ENCODE assay signal across 35 cellular contexts in genomic region chr9:15239816-15240215, GRCh38.
DNase-seq lines count a peak whose midpoint lies in the region; ATAC-seq, FAIRE-seq and TF ChIP-seq lines count a peak whose summit lies in the region.
"Had no signal": no experiment of that assay in that cellular context is flagged by ENCODE, and none has a peak within 500 bp of the region (broad histone marks: within the 10 kb centered on the region; RNA-seq: fewer than 3 reads in every experiment).

No MANE protein-coding gene starts in this region.

- TF ChIP-seq EP300 in gastroesophageal sphincter (IDR thresholded peaks at IDR 0.05), result no peak

- TF ChIP-seq CTCF in ascending aorta (IDR thresholded peaks at IDR 0.05) (no peak), gastroesophageal sphincter (IDR thresholded peaks at IDR 0.05) (no peak), osteocyte (IDR thresholded peaks at IDR 0.05) (no peak)

- peaks cover 70% of the 10 kb centered on the region for H3K4me1 Mint-ChIP-seq in osteocyte (ENCODE audit: unreplicated experiment)

- H3K36me3 ChIP-seq in ascending aorta, result no peaks in the 10 kb centered on the region
- no peaks in the 10 kb centered on the region for H3K36me3 ChIP-seq in gastroesophageal sphincter
- H3K36me3 ChIP-seq: BLaER1 treated with 17β-estradiol and CSF1 and Interleukin-3, amounts not matched to agents 10 nM and 100 nM; left lung; stomach; WERI-Rb-1 had no signal

- peak; percentile 22 for DNase-seq in AG08396 (ENCODE audit: low spot score)
- DNase-seq in ascending aorta (ENCODE audit: low spot score in 2 of 2), result no peak
- DNase-seq in osteocyte (ENCODE audit: extremely low spot score, unreplicated experiment), result no peak
- no peak for DNase-seq in HTR-8/SVneo (ENCODE audit: insufficient read length, low spot score)
- DNase-seq in stimulated activated CD4-positive, alpha-beta T cell treated with anti-CD3 and anti-CD28 coated beads, Interleukin-4, amount 100 ng/mL, for 4 hours, result no peak
- DNase-seq in islet precursor cell, result no peak
- DNase-seq: activated CD4-positive, alpha-beta T cell treated with anti-CD3 and anti-CD28 coated beads for 48 hours; activated CD8-positive, alpha-beta memory T cell treated with anti-CD3 and anti-CD28 coated beads for 24 hours; activated effector memory CD4-positive, alpha-beta T cell treated with Interleukin-2 at 50 U/mL for 16 hours; activated naive CD8-positive, alpha-beta T cell treated with anti-CD3 and anti-CD28 coated beads for 36 hours; cerebellar nuclear complex; COR-L47; foreskin fibroblast; H7; KG1; left lung; MM.1S; naive B cell; NCI-H1417 treated with DMSO at 0.1 percent for 48 hours; NCI-H524; NK-92 treated with Interleukin-12 subunit alpha and Interleukin-12 subunit beta, amount 100 ng/mL, for 24 hours; PC-9; SHP77; stimulated activated CD4-positive, alpha-beta T cell treated with anti-CD3 and anti-CD28 coated beads, Interleukin-1b, Interleukin-23, amount 100 ng/mL, for 48 hours; stomach; SW 1271; T1000; trophoblast cell; WERI-Rb-1 had no signal

- no peak overlapping the region for H3K4me3 Mint-ChIP-seq in osteocyte (ENCODE audit: unreplicated experiment)
- H3K4me3 Mint-ChIP-seq: activated naive CD8-positive, alpha-beta T cell treated with anti-CD3 and anti-CD28 coated beads for 36 hours; mesothelial cell of epicardium had no signal

- peaks cover 4 to 29% of the 10 kb centered on the region in 2 donors for H3K4me1 ChIP-seq in ascending aorta
- peaks cover 0 to 15% (median 4%) of the 10 kb centered on the region in 3 donors for H3K4me1 ChIP-seq in gastroesophageal sphincter
- H3K4me1 ChIP-seq: left lung had no signal

- no peaks in the 10 kb centered on the region for H3K27me3 ChIP-seq in ascending aorta
- H3K27me3 ChIP-seq in gastroesophageal sphincter, result no peaks in the 10 kb centered on the region
- H3K27me3 ChIP-seq: BLaER1 treated with 17β-estradiol and CSF1 and Interleukin-3, amounts not matched to agents 10 nM and 100 nM; left lung; stomach had no signal

- H3K27ac Mint-ChIP-seq in osteocyte (ENCODE audit: unreplicated experiment), result peak overlapping the region; percentile 81
- H3K27ac Mint-ChIP-seq: activated naive CD8-positive, alpha-beta T cell treated with anti-CD3 and anti-CD28 coated beads for 36 hours; mesothelial cell of epicardium had no signal

- ATAC-seq in gastroesophageal sphincter, result peak; percentile 78
- no peak for ATAC-seq in HG03457 (IDR thresholded peaks at IDR 0.05; ENCODE audit: unreplicated experiment)
- ATAC-seq: left lung had no signal

- peak overlapping the region; percentile 64 to 68 for H3K27ac ChIP-seq in ascending aorta
- peak overlapping the region; percentile 13 to 46 (median 25) for H3K27ac ChIP-seq in gastroesophageal sphincter
- H3K27ac ChIP-seq: BLaER1 treated with 17β-estradiol and CSF1 and Interleukin-3, amounts not matched to agents 10 nM and 100 nM; left lung; PC-9; stomach; WERI-Rb-1 had no signal

- 58 to 75% methylated on average over 2 of the region's 2 CpGs for WGBS in gastroesophageal sphincter (ENCODE audit: low coverage in 1 of 2), 2 donors

- no peak for FAIRE-seq in HTR-8/SVneo (lab: Jason Lieb, UNC)
- FAIRE-seq: endothelial cell of umbilical vein had no signal

- intact Hi-C loops in ascending aorta (cut with DNase I), result loop anchor here (5.0 kb wide), 1 partner anchor 83 kb away; no protein-coding TSS in a partner anchor

- H3K4me3 ChIP-seq in ascending aorta (no peak overlapping the region), gastroesophageal sphincter (no peak overlapping the region)
- H3K4me3 ChIP-seq: BLaER1 treated with 17β-estradiol and CSF1 and Interleukin-3, amounts not matched to agents 10 nM and 100 nM; left lung; PC-9; smooth muscle cell; stomach had no signal

- H3K9me3 ChIP-seq in ascending aorta (peaks cover 4 to 14% of the 10 kb centered on the region in 2 donors), gastroesophageal sphincter (peaks cover 0 to 2% (median 0%) of the 10 kb centered on the region in 3 donors)

- H3K36me3 Mint-ChIP-seq in osteocyte (ENCODE audit: unreplicated experiment), result peaks cover 34% of the 10 kb centered on the region

- no peaks in the 10 kb centered on the region for H3K27me3 Mint-ChIP-seq in osteocyte (ENCODE audit: unreplicated experiment)
- H3K27me3 Mint-ChIP-seq: activated naive CD8-positive, alpha-beta T cell treated with anti-CD3 and anti-CD28 coated beads for 36 hours had no signal

- TF ChIP-seq POLR2A in gastroesophageal sphincter (IDR thresholded peaks at IDR 0.05), result no peak

- H3K9me3 Mint-ChIP-seq in osteocyte (ENCODE audit: unreplicated experiment), result peaks cover 38% of the 10 kb centered on the region
